In the genomic region with DNA sequence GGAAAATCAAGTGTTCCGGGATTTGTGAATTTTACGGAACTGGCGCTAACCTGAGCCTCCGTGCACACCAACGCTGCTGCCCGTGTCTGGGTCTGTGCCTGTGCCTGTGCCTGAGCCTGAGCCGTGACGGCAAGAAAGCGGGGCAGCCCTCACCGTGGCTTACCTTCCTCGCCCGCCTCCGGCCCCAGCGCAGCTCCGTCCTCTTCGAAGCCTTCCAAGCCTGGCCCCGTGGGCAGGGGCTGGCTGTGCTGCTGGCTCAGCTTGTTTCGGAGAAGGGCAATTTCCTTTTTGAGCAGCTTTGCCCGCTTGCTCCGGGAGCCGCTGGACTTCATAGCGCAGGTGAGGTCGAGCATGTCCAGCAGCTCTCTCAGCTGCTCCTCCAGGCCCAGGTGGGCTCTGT, we compare ENCODE assay signal across 15 cellular contexts. TPM values are rescaled to one million over a fixed set of nuclear protein-coding genes. Genes with fewer than 3 reads are reported as not detected.
A peak's percentile ranks its signal among the peaks of the same experiment; 100 is the strongest.
DNase-seq lines count a peak whose midpoint lies in the region; ATAC-seq, FAIRE-seq and TF ChIP-seq lines count a peak whose summit lies in the region.
"Had no signal": no experiment of that assay in that cellular context is flagged by ENCODE, and none has a peak within 500 bp of the region (broad histone marks: within the 10 kb centered on the region; RNA-seq: fewer than 3 reads in every experiment).

No MANE protein-coding gene starts in this region.

- peaks cover 25% of the 10 kb centered on the region; the same call in 1 of the 2 replicates for H4K20me1 ChIP-seq in HepG2 (ENCODE audit: insufficient read depth, low read length)

- no peak overlapping the region for H3K4me3 ChIP-seq in HepG2 (replicated peaks in 1 of 3; ENCODE audit: insufficient read depth in 1 of 3, low read depth in 2 of 3, low read length in 3 of 3)
- H3K4me3 ChIP-seq in right lobe of liver = no peak overlapping the region
- H3K4me3 ChIP-seq in muscle layer of colon (ENCODE audit: low read depth in 1 of 2, low read length in 2 of 2) = no peak overlapping the region
- H3K4me3 ChIP-seq in stomach smooth muscle (ENCODE audit: low read length in 2 of 2) = no peak overlapping the region
- H3K4me3 ChIP-seq: BLaER1, GM12878, HAP-1 had no signal

- TF ChIP-seq CTCF in HepG2 (CRISPR knock-in tag; IDR thresholded peaks at IDR 0.05) (no peak), right lobe of liver (IDR thresholded peaks at IDR 0.05) (no peak), GM20000 (IDR thresholded peaks at IDR 0.05; ENCODE audit: extremely low read depth, missing control alignments) (no peak)

- H3K4me1 ChIP-seq in HepG2 (ENCODE audit: insufficient read depth, low read length) (peaks cover 17% of the 10 kb centered on the region), right lobe of liver (peaks cover 0 to 15% (median 4%) of the 10 kb centered on the region in 4 donors), muscle layer of colon (ENCODE audit: insufficient read depth, low read length) (peaks cover 60% of the 10 kb centered on the region), stomach smooth muscle (ENCODE audit: control insufficient read depth, insufficient read depth, low read length) (peaks cover 56% of the 10 kb centered on the region)
- H3K4me1 ChIP-seq: HAP-1 had no signal

- peaks cover 28% of the 10 kb centered on the region for H3K79me2 ChIP-seq in HepG2 (ENCODE audit: insufficient read depth, low read length)

- intact Hi-C loops in HepG2 (cut with micrococcal nuclease; ENCODE audit: unreplicated experiment) (no loop called here), right lobe of liver (cut with DNase I) (no loop called here)

- no peak overlapping the region for H3K27ac ChIP-seq in HepG2 (ENCODE audit: extremely low read length, insufficient read depth, low read length)
- H3K27ac ChIP-seq in right lobe of liver = no peak overlapping the region
- peak overlapping the region; percentile 63 for H3K27ac ChIP-seq in muscle layer of colon (ENCODE audit: low read depth, low read length)
- peak overlapping the region; percentile 77 for H3K27ac ChIP-seq in stomach smooth muscle (ENCODE audit: low read length)
- H3K27ac ChIP-seq: BLaER1 had no signal

- H3K27me3 ChIP-seq in HepG2 (ENCODE audit: control insufficient read depth in 1 of 2, insufficient read depth in 2 of 2, low read length in 2 of 2) (no peaks in the 10 kb centered on the region), right lobe of liver (no peaks in the 10 kb centered on the region), muscle layer of colon (ENCODE audit: control insufficient read depth in 1 of 2, insufficient read depth in 2 of 2, low read length in 2 of 2) (no peaks in the 10 kb centered on the region), stomach smooth muscle (ENCODE audit: control insufficient read depth in 1 of 2, insufficient read depth in 2 of 2, low read length in 2 of 2) (no peaks in the 10 kb centered on the region)
- H3K27me3 ChIP-seq: BLaER1 had no signal

- CTCF ChIA-PET in HepG2 (lab: Yijun Ruan, JAX; ENCODE audit: low intra/inter-chr PET ratio, low total read pairs) = no interaction called here

- POLR2A ChIA-PET in HepG2 (lab: Yijun Ruan, JAX) = no interaction called here

- H3K36me3 ChIP-seq in HepG2 (replicated peaks in 1 of 2; ENCODE audit: control insufficient read depth in 1 of 2, insufficient read depth in 2 of 2, low read length in 2 of 2) (peaks cover 58 to 96% of the 10 kb centered on the region in 2 experiments), right lobe of liver (peaks cover 4 to 86% (median 36%) of the 10 kb centered on the region in 4 donors), muscle layer of colon (ENCODE audit: insufficient read depth, low read length) (peaks cover 61% of the 10 kb centered on the region), stomach smooth muscle (ENCODE audit: control insufficient read depth in 2 of 2, insufficient read depth in 2 of 2, low read length in 2 of 2) (peaks cover 41 to 60% of the 10 kb centered on the region in 2 donors)

- DNase-seq in HepG2 (ENCODE audit: low spot score) (no peak), right lobe of liver (no peak), GF-D8 (lab: John Stamatoyannopoulos, UW) (no peak), GM20000 (ENCODE audit: low spot score) (no peak), NCI-H2029 treated with DMSO at 0.1 percent for 48 hours (lab: John Stamatoyannopoulos, UW) (no peak)
- DNase-seq: 8988T, AML-193 had no signal

- H3K9ac ChIP-seq in HepG2 (ENCODE audit: insufficient read depth, low read depth, low read length) = no peak overlapping the region
- H3K9ac ChIP-seq in muscle layer of colon (ENCODE audit: low read length) = no peak overlapping the region
- H3K9ac ChIP-seq in stomach smooth muscle (ENCODE audit: low read length in 2 of 2) = no peak overlapping the region
- H3K9ac ChIP-seq: BLaER1 had no signal

- FAIRE-seq in HepG2 (lab: Jason Lieb, UNC) = no peak
- FAIRE-seq: GM12878, GM18507, H1 had no signal

- H3K9me3 ChIP-seq in HepG2 (ENCODE audit: low read length) (no peaks in the 10 kb centered on the region), right lobe of liver (no peaks in the 10 kb centered on the region), muscle layer of colon (ENCODE audit: low read length) (no peaks in the 10 kb centered on the region), stomach smooth muscle (ENCODE audit: control insufficient read depth in 2 of 2, low read length in 2 of 2) (no peaks in the 10 kb centered on the region)
- H3K9me3 ChIP-seq: BLaER1, HAP-1 had no signal

- no peak for TF ChIP-seq POLR2A in HepG2 (IDR thresholded peaks at IDR 0.05; ENCODE audit: insufficient read depth in 1 of 2, low read depth in 2 of 2, low read length in 2 of 2)
- no peak for TF ChIP-seq POLR2A in right lobe of liver (IDR thresholded peaks at IDR 0.05)

- TF ChIP-seq RAD21 in HepG2 (CRISPR knock-in tag; IDR thresholded peaks at IDR 0.05) = no peak

- H2AFZ ChIP-seq in HepG2 (ENCODE audit: low read length) = no peak overlapping the region

- ATAC-seq in HepG2 (no peak), right lobe of liver (no peak), GM19035 (IDR thresholded peaks at IDR 0.05; ENCODE audit: unreplicated experiment) (no peak)
- ATAC-seq: GM12878 had no signal

- no peak for TF ChIP-seq EP300 in HepG2 (IDR thresholded peaks at IDR 0.05; ENCODE audit: low read depth in 2 of 2, low read length in 2 of 2)
- no peak for TF ChIP-seq EP300 in HepG2 (CRISPR knock-in tag; IDR thresholded peaks at IDR 0.05; ENCODE audit: borderline replicate concordance)

- in situ Hi-C loops in HepG2 (cut with HindIII; ENCODE audit: extremely low pct_ligation_motif_present, low pct_unique_long_range_greater_than_20kb) = no loop called here

- BruUV-seq in HepG2 (replicated peaks; lab: Mats Ljungman, UMichigan) = no TSS peak

- WGBS in HepG2 (ENCODE audit: low lambda C conversion rate) = 99% methylated on average over 22 of the region's 23 CpGs
- 83% methylated on average over 7 of the region's 23 CpGs for WGBS in right lobe of liver (ENCODE audit: insufficient coverage, low coverage, low lambda C conversion rate, missing lambda C conversion rate)

- no peak overlapping the region for H3K4me2 ChIP-seq in HepG2 (ENCODE audit: low read depth, low read length)
- H3K4me2 ChIP-seq: BLaER1 had no signal

RNA-seq across cellular contexts. Expression of a gene that starts 33.8 kb away (rescaled TPM):
- 6.6 and 12.0 TPM in 2 replicates for total RNA-seq in HepG2 (2016; rRNA removed; fragmentation: Illumina TruSeq; extraction: Trizol)
- total RNA-seq in HepG2 (2016; cell fraction: cytosol; rRNA removed; fragmentation: Illumina TruSeq; extraction: Trizol; ENCODE audit: low read depth) = 6.1 and 7.5 TPM in 2 replicates
- total RNA-seq in HepG2 (2016; cell fraction: insoluble cytoplasmic fraction; rRNA removed; fragmentation: Illumina TruSeq; extraction: Trizol) = 6.3 and 13.3 TPM in 2 replicates
- total RNA-seq in HepG2 (2016; cell fraction: membrane; rRNA removed; fragmentation: Illumina TruSeq; extraction: Trizol) = 6.7 and 8.2 TPM in 2 replicates
- 14.2 and 15.7 TPM in 2 replicates for total RNA-seq in HepG2 (2016; cell fraction: nucleus; rRNA removed; fragmentation: Illumina TruSeq; extraction: Trizol)
- 5.1 and 6.4 TPM in 2 replicates for polyA plus RNA-seq in HepG2 (2011; rRNA removed)
- polyA plus RNA-seq in HepG2 (2011; cell fraction: cytosol; rRNA removed) = 3.8 and 3.9 TPM in 2 replicates
- 29.0 and 31.0 TPM in 2 replicates for polyA plus RNA-seq in HepG2 (2011; cell fraction: nucleus; rRNA removed)
- 14.8 and 16.2 TPM in 2 replicates for polyA plus RNA-seq in HepG2 (2012)
- polyA plus RNA-seq in HepG2 (2016; cell fraction: cytosol; fragmentation: Illumina TruSeq; extraction: Trizol; ENCODE audit: low read depth) = 0.67 and 0.95 TPM in 2 replicates
- 8.8 and 10.0 TPM in 2 replicates for polyA plus RNA-seq in HepG2 (2016; cell fraction: insoluble cytoplasmic fraction; fragmentation: Illumina TruSeq; extraction: Trizol; ENCODE audit: low read depth)
- 2.6 and 3.2 TPM in 2 replicates for polyA plus RNA-seq in HepG2 (2016; cell fraction: membrane; fragmentation: Illumina TruSeq; extraction: Trizol; ENCODE audit: low read depth)
- polyA plus RNA-seq in HepG2 (2016; cell fraction: nucleus; fragmentation: Illumina TruSeq; extraction: Trizol; ENCODE audit: insufficient read depth, low read depth) = 28.8 and 30.8 TPM in 2 replicates
- 4.2 and 8.4 TPM in 2 replicates for polyA minus RNA-seq in HepG2 (2011; rRNA and poly(A)+ RNA removed; ENCODE audit: low replicate concordance)
- polyA minus RNA-seq in HepG2 (2011; cell fraction: cytosol; rRNA and poly(A)+ RNA removed) = 7.6 and 8.3 TPM in 2 replicates
- 29.1 and 32.0 TPM in 2 replicates for polyA minus RNA-seq in HepG2 (2011; cell fraction: nucleus; rRNA and poly(A)+ RNA removed)
- 10 to 100 TPM in 5 of 6 experiments, 1 to 10 TPM in 1; 9.3 to 17.8 (median 11.6) TPM for total RNA-seq in right lobe of liver

RNA-seq across cellular contexts. Expression of a gene that starts 59.8 kb away (rescaled TPM):
- 9.6 and 11.9 TPM in 2 replicates for total RNA-seq in HepG2 (2016; rRNA removed; fragmentation: Illumina TruSeq; extraction: Trizol)
- 0.91 and 1.3 TPM in 2 replicates for total RNA-seq in HepG2 (2016; cell fraction: cytosol; rRNA removed; fragmentation: Illumina TruSeq; extraction: Trizol; ENCODE audit: low read depth)
- total RNA-seq in HepG2 (2016; cell fraction: insoluble cytoplasmic fraction; rRNA removed; fragmentation: Illumina TruSeq; extraction: Trizol) = 9.6 and 9.7 TPM in 2 replicates
- total RNA-seq in HepG2 (2016; cell fraction: membrane; rRNA removed; fragmentation: Illumina TruSeq; extraction: Trizol) = 5.5 TPM in 2 replicates
- total RNA-seq in HepG2 (2016; cell fraction: nucleus; rRNA removed; fragmentation: Illumina TruSeq; extraction: Trizol) = 8.0 and 9.8 TPM in 2 replicates
- 5.4 and 6.0 TPM in 2 replicates for polyA plus RNA-seq in HepG2 (2011; rRNA removed)
- 4.8 and 5.6 TPM in 2 replicates for polyA plus RNA-seq in HepG2 (2011; cell fraction: cytosol; rRNA removed)
- 9.9 and 11.1 TPM in 2 replicates for polyA plus RNA-seq in HepG2 (2011; cell fraction: nucleus; rRNA removed)
- 9.9 and 11.2 TPM in 2 replicates for polyA plus RNA-seq in HepG2 (2012)
- polyA plus RNA-seq in HepG2 (2016; cell fraction: cytosol; fragmentation: Illumina TruSeq; extraction: Trizol; ENCODE audit: low read depth) = 0.43 and 0.49 TPM in 2 replicates
- 9.0 and 10.5 TPM in 2 replicates for polyA plus RNA-seq in HepG2 (2016; cell fraction: insoluble cytoplasmic fraction; fragmentation: Illumina TruSeq; extraction: Trizol; ENCODE audit: low read depth)
- 2.4 and 2.7 TPM in 2 replicates for polyA plus RNA-seq in HepG2 (2016; cell fraction: membrane; fragmentation: Illumina TruSeq; extraction: Trizol; ENCODE audit: low read depth)
- polyA plus RNA-seq in HepG2 (2016; cell fraction: nucleus; fragmentation: Illumina TruSeq; extraction: Trizol; ENCODE audit: insufficient read depth, low read depth) = 13.2 and 13.5 TPM in 2 replicates
- 7.8 and 12.8 TPM in 2 replicates for polyA minus RNA-seq in HepG2 (2011; rRNA and poly(A)+ RNA removed; ENCODE audit: low replicate concordance)
- polyA minus RNA-seq in HepG2 (2011; cell fraction: cytosol; rRNA and poly(A)+ RNA removed) = 8.8 and 10.3 TPM in 2 replicates
- 12.1 and 13.2 TPM in 2 replicates for polyA minus RNA-seq in HepG2 (2011; cell fraction: nucleus; rRNA and poly(A)+ RNA removed)
- 1 to 10 TPM; 4.1 to 9.3 (median 5.2) TPM for total RNA-seq in right lobe of liver

Comparison
In these comparisons a context has a peak if more than half of its experiments do, and no peak if none do; other contexts are left out.
1. H3K27ac ChIP-seq: peak in muscle layer of colon (single experiment) and stomach smooth muscle (single experiment); none in HepG2 (single experiment) and right lobe of liver (0 of 3).